In the genomic region with DNA sequence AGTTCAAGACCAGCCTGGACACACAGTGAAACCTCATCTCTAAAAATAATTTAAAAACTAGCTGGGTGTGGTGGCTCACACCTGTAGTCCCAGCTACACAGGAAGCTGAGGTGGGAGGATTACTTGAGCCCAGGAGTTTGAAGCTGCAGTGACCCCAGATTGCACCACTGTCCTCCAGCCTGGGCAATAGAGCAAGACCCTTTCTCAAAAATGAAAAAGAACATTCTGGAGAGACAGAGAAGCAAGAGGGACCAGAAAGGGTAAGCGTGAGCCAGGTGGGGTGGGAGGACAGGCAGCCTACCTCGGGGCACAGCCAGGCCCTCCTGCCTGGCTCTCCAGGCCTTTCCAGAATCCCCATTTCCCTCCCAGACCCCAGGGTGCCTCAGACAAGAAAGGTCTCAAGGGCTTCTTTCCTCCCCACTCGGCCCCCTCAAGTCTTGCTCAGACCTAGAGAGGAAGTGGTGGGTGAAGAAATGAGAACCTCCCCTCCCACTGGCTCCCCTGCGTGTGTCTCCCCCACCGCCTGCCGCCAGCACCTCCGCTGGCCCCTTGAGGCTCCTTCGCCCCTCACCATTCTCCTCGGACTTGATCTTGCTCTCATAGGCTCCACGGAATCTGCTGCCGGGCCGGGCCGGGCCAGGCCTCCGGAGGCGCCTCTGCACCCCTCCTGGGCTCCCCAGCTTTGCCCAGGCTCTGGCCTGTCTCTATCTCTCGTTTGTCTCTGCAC, we compare ENCODE assay signal across 8 cellular contexts. TPM values are rescaled to one million over a fixed set of nuclear protein-coding genes. Genes with fewer than 3 reads are reported as not detected.
DNase-seq lines count a peak whose midpoint lies in the region; ATAC-seq lines count a peak whose summit lies in the region.

No MANE protein-coding gene starts in this region.

- no peak overlapping the region for H2BK15ac ChIP-seq in mesenchymal stem cell (ENCODE audit: low read depth, poor library complexity, severe bottlenecking)

- no peak overlapping the region for H2AFZ ChIP-seq in mesenchymal stem cell (ENCODE audit: low read depth, low read length)

- no peak overlapping the region for H3K4me3 ChIP-seq in mesenchymal stem cell (ENCODE audit: insufficient read depth in 1 of 2, low read depth in 1 of 2, low read length in 2 of 2)

- H3K36me3 ChIP-seq in mesenchymal stem cell (ENCODE audit: control insufficient read depth in 1 of 2, insufficient read depth in 2 of 2, low read depth in 1 of 2, low read length in 2 of 2): no peaks in the 10 kb centered on the region

- H2BK120ac ChIP-seq in mesenchymal stem cell (ENCODE audit: low read depth, low read length): no peak overlapping the region

- no peak overlapping the region for H3K23ac ChIP-seq in mesenchymal stem cell (ENCODE audit: low read length in 2 of 2)

- H3K14ac ChIP-seq in mesenchymal stem cell (ENCODE audit: low read length in 2 of 2): no peak overlapping the region

- H3K79me1 ChIP-seq in mesenchymal stem cell (replicated peaks; ENCODE audit: low read length, poor library complexity, severe bottlenecking): no peaks in the 10 kb centered on the region

- H2BK5ac ChIP-seq in mesenchymal stem cell (ENCODE audit: low read depth, low read length, poor library complexity, severe bottlenecking): no peak overlapping the region

- peak in 3 of 4 experiments; percentile 20 to 31 (median 28) for DNase-seq in activated CD4-positive, CD25-positive, alpha-beta regulatory T cell (lab: John Stamatoyannopoulos, UW)
- DNase-seq in germinal center (ENCODE audit: low spot score): peak; percentile 59
- peak; percentile 51 to 52 for DNase-seq in stimulated activated CD8-positive, alpha-beta memory T cell treated with anti-CD3 and anti-CD28 coated beads, Interleukin-7, amount 100 ng/mL, for 4 hours (ENCODE audit: low read depth in 2 of 2)
- DNase-seq in mesenchymal stem cell: no peak
- DNase-seq in NCI-H446 treated with DMSO at 0.1 percent for 48 hours (lab: John Stamatoyannopoulos, UW): no peak
- DNase-seq in NCI-H510A (lab: John Stamatoyannopoulos, UW): no peak

- H3K4me1 ChIP-seq in mesenchymal stem cell (ENCODE audit: control insufficient read depth, insufficient read depth, low read depth, low read length): no peaks in the 10 kb centered on the region

- no peak overlapping the region for H3K18ac ChIP-seq in mesenchymal stem cell (ENCODE audit: low read depth in 1 of 2, low read length in 2 of 2)

- H2BK12ac ChIP-seq in mesenchymal stem cell (ENCODE audit: low read length in 2 of 2): no peak overlapping the region

- 75% methylated on average over 16 of the region's 16 CpGs for WGBS in mesenchymal stem cell

- ATAC-seq in GM18861 (IDR thresholded peaks at IDR 0.05; ENCODE audit: unreplicated experiment) (peak; percentile 17), HG03039 (IDR thresholded peaks at IDR 0.05; ENCODE audit: unreplicated experiment) (peak; percentile 24)

- no peak overlapping the region for H3K9ac ChIP-seq in mesenchymal stem cell (ENCODE audit: low read length)

- H3K4me2 ChIP-seq in mesenchymal stem cell (ENCODE audit: low read length, poor library complexity, severe bottlenecking): no peak overlapping the region

- no peak overlapping the region for H4K8ac ChIP-seq in mesenchymal stem cell (ENCODE audit: low read length)

- no peaks in the 10 kb centered on the region for H3K9me3 ChIP-seq in mesenchymal stem cell (ENCODE audit: control insufficient read depth, low read length)

- H2AK5ac ChIP-seq in mesenchymal stem cell (ENCODE audit: low read length, severe bottlenecking): no peak overlapping the region

- H3K27ac ChIP-seq in mesenchymal stem cell (ENCODE audit: low read length, poor library complexity, severe bottlenecking): no peak overlapping the region

- no peak overlapping the region for H3K4ac ChIP-seq in mesenchymal stem cell (ENCODE audit: low read depth in 1 of 2, low read length in 2 of 2)

- no peak overlapping the region for H4K91ac ChIP-seq in mesenchymal stem cell (ENCODE audit: low read length)

- peaks cover 4 to 54% of the 10 kb centered on the region in 2 experiments for H3K27me3 ChIP-seq in mesenchymal stem cell (ENCODE audit: control insufficient read depth in 1 of 2, insufficient read depth in 1 of 2, low read length in 2 of 2)

RNA-seq across cellular contexts. Expression of a gene that starts 0.5 kb away (rescaled TPM):
- not detected for polyA plus RNA-seq in mesenchymal stem cell (2013, experiment 1 of 2)
- not detected for polyA plus RNA-seq in mesenchymal stem cell (2013, experiment 2 of 2)

RNA-seq across cellular contexts. Expression of a gene that starts 32.8 kb away (rescaled TPM):
- not detected for polyA plus RNA-seq in mesenchymal stem cell (2013, experiment 1 of 2)
- not detected for polyA plus RNA-seq in mesenchymal stem cell (2013, experiment 2 of 2)

RNA-seq across cellular contexts. Expression of a gene that starts 45.3 kb away (rescaled TPM):
- polyA plus RNA-seq in mesenchymal stem cell (2013, experiment 1 of 2): 8.5 TPM
- 8.1 TPM for polyA plus RNA-seq in mesenchymal stem cell (2013, experiment 2 of 2)

Comparison
In these comparisons a context has a peak if more than half of its experiments do, and no peak if none do; other contexts are left out.
1. DNase-seq: peak in activated CD4-positive, CD25-positive, alpha-beta regulatory T cell (3 of 4), germinal center (single experiment) and stimulated activated CD8-positive, alpha-beta memory T cell treated with anti-CD3 and anti-CD28 coated beads, Interleukin-7, amount 100 ng/mL, for 4 hours (2 of 2); none in mesenchymal stem cell (single experiment), NCI-H446 treated with DMSO at 0.1 percent for 48 hours (single experiment) and NCI-H510A (single experiment).